11 cellular contexts compared by ENCODE assay signal in genomic region chr11:20632169-20632532, GRCh38. TPM values are rescaled to one million over a fixed set of nuclear protein-coding genes. Genes with fewer than 3 reads are reported as not detected.
"Had no signal": no experiment of that assay in that cellular context is flagged by ENCODE, and none has a peak within 500 bp of the region (broad histone marks: within the 10 kb centered on the region; RNA-seq: fewer than 3 reads in every experiment).

No MANE protein-coding gene starts in this region.

- DNase-seq: GM23248, GOT3, H7, H9, HCEC 1CT, HFFc6 had no signal

- H3K4me3 Mint-ChIP-seq: GM23338, H9, HFFc6 had no signal

- H3K9ac ChIP-seq: GM23248 had no signal

- H3K36me3 ChIP-seq: HAP-1 had no signal

- ATAC-seq: GM23338, HCT116 had no signal

- H3K4me3 ChIP-seq: GM23248, GM23338, HAP-1 had no signal

- H3K27ac Mint-ChIP-seq: GM23338, H9, HFFc6 had no signal

- H3K27ac ChIP-seq: GM23248 had no signal

- H2AFZ ChIP-seq: GM23248, GM23338 had no signal

- H3K4me2 ChIP-seq: GM23338 had no signal

- H3K4me1 ChIP-seq: HAP-1 had no signal

- H3K9me3 ChIP-seq: HAP-1 had no signal

- H3K9me3 Mint-ChIP-seq: GM23338, H9, HFFc6 had no signal

RNA-seq across cellular contexts. Expression of gene SLC6A5, which starts 32.7 kb away (rescaled TPM):
- total RNA-seq: GM23248, GM23338, H1, H4, H7, H9, HFFc6 had no signal
- polyA plus RNA-seq: GM23248, GM23338, H1 had no signal

RNA-seq across cellular contexts. Expression of gene NELL1, which starts 37.2 kb away (rescaled TPM):
- total RNA-seq: GM23248, H1, HFFc6 had no signal
- polyA plus RNA-seq: GM23248, GM23338 had no signal
